In genomic region chr1:90993245-90993644, GRCh38 we compare ENCODE assay signal across 15 cellular contexts. TPM values are rescaled to one million over a fixed set of nuclear protein-coding genes. Genes with fewer than 3 reads are reported as not detected.
A peak's percentile ranks its signal among the peaks of the same experiment; 100 is the strongest.
DNase-seq lines count a peak whose midpoint lies in the region; ATAC-seq and TF ChIP-seq lines count a peak whose summit lies in the region.
"Had no signal": no experiment of that assay in that cellular context is flagged by ENCODE, and none has a peak within 500 bp of the region (broad histone marks: within the 10 kb centered on the region; RNA-seq: fewer than 3 reads in every experiment).

No MANE protein-coding gene starts in this region.

- intact Hi-C loops in CD14-positive monocyte (cut with micrococcal nuclease), result no loop called here

- TF ChIP-seq CTCF in WTC11 (IDR thresholded peaks at IDR 0.05) (no peak), fibroblast of villous mesenchyme (IDR thresholded peaks at IDR 0.05; ENCODE audit: insufficient read depth, low read depth, low read length) (no peak), CD14-positive monocyte (IDR thresholded peaks at IDR 0.05) (no peak)

- H3K4me1 Mint-ChIP-seq in activated naive CD4-positive, alpha-beta T cell treated with anti-CD3 and anti-CD28 coated beads, Interleukin-2, amount 50 U/mL, for 24 hours, result peaks cover 83% of the 10 kb centered on the region
- peaks cover 14% of the 10 kb centered on the region for H3K4me1 Mint-ChIP-seq in activated naive CD4-positive, alpha-beta T cell treated with anti-CD3 and anti-CD28 coated beads, Interleukin-2, amount 10 ng/mL, durations not matched to agents 7 days and 5 days
- H3K4me1 Mint-ChIP-seq in WTC11 (peaks cover 46% of the 10 kb centered on the region), CD14-positive monocyte (peaks cover 46% of the 10 kb centered on the region)

- H3K9me3 Mint-ChIP-seq in activated naive CD4-positive, alpha-beta T cell treated with anti-CD3 and anti-CD28 coated beads, Interleukin-2, amount 50 U/mL, for 24 hours, result peaks cover 6% of the 10 kb centered on the region
- peaks cover 20% of the 10 kb centered on the region for H3K9me3 Mint-ChIP-seq in activated naive CD4-positive, alpha-beta T cell treated with anti-CD3 and anti-CD28 coated beads, Interleukin-2, amount 10 ng/mL, durations not matched to agents 7 days and 5 days
- H3K9me3 Mint-ChIP-seq in WTC11 (peaks cover 54% of the 10 kb centered on the region), CD14-positive monocyte (peaks cover under 1 to 14% (median 6%) of the 10 kb centered on the region in 7 donors)

- no peak overlapping the region for H3K4me3 ChIP-seq in fibroblast of villous mesenchyme (ENCODE audit: low read depth, low read length)
- H3K4me3 ChIP-seq: BLaER1 treated with 17β-estradiol and CSF1 and Interleukin-3, amounts not matched to agents 10 nM and 100 nM; GM12878; SK-N-MC had no signal

- no peaks in the 10 kb centered on the region for H3K27me3 Mint-ChIP-seq in activated naive CD4-positive, alpha-beta T cell treated with anti-CD3 and anti-CD28 coated beads, Interleukin-2, amount 50 U/mL, for 24 hours
- no peaks in the 10 kb centered on the region for H3K27me3 Mint-ChIP-seq in activated naive CD4-positive, alpha-beta T cell treated with anti-CD3 and anti-CD28 coated beads, Interleukin-2, amount 10 ng/mL, durations not matched to agents 7 days and 5 days
- H3K27me3 Mint-ChIP-seq in WTC11 (ENCODE audit: low read depth), result no peaks in the 10 kb centered on the region; the same call in 1 of the 2 replicates
- H3K27me3 Mint-ChIP-seq in CD14-positive monocyte (ENCODE audit: low read depth in 3 of 3), result peaks cover 0 to 2% (median 0%) of the 10 kb centered on the region in 3 donors

- peak overlapping the region; percentile 2 for H3K27ac Mint-ChIP-seq in activated naive CD4-positive, alpha-beta T cell treated with anti-CD3 and anti-CD28 coated beads, Interleukin-2, amount 50 U/mL, for 24 hours
- H3K27ac Mint-ChIP-seq in activated naive CD4-positive, alpha-beta T cell treated with anti-CD3 and anti-CD28 coated beads, Interleukin-2, amount 10 ng/mL, durations not matched to agents 7 days and 5 days, result no peak overlapping the region
- H3K27ac Mint-ChIP-seq in WTC11 (peak overlapping the region; percentile 64), CD14-positive monocyte (peak overlapping the region in 2 of 7 donors; percentile 51 to 82)

- no peak for DNase-seq in activated naive CD4-positive, alpha-beta T cell treated with anti-CD3 and anti-CD28 coated beads, Interleukin-2, amount 10 ng/mL, durations not matched to agents 7 days and 5 days
- DNase-seq in WTC11 (ENCODE audit: low spot score) (no peak), fibroblast of villous mesenchyme (ENCODE audit: low read depth) (peak; percentile 11), renal cortical epithelial cell (ENCODE audit: low read depth) (peak; percentile 31), NCI-H146 (lab: John Stamatoyannopoulos, UW) (no peak), NCI-H187 (lab: John Stamatoyannopoulos, UW) (no peak), CD14-positive monocyte (ENCODE audit: low spot score) (no peak)
- DNase-seq: Caco-2, H7, NCI-H1436 treated with DMSO at 0.1 percent for 48 hours, NCI-H446 had no signal

- CTCF ChIA-PET in activated naive CD4-positive, alpha-beta T cell treated with anti-CD3 and anti-CD28 coated beads, Interleukin-2, amount 10 ng/mL, durations not matched to agents 7 days and 5 days (lab: Charles Lee), result no interaction called here
- CTCF ChIA-PET in WTC11 (lab: Charles Lee), result interaction anchor here (2.5 kb wide), 1 partner anchor 172 kb away, joined by 10 read pairs; no protein-coding TSS in a partner anchor

- ATAC-seq in WTC11, result no peak
- ATAC-seq: GM12878 had no signal

- peaks cover 53% of the 10 kb centered on the region for H3K36me3 Mint-ChIP-seq in activated naive CD4-positive, alpha-beta T cell treated with anti-CD3 and anti-CD28 coated beads, Interleukin-2, amount 50 U/mL, for 24 hours
- peaks cover 83% of the 10 kb centered on the region for H3K36me3 Mint-ChIP-seq in activated naive CD4-positive, alpha-beta T cell treated with anti-CD3 and anti-CD28 coated beads, Interleukin-2, amount 10 ng/mL, durations not matched to agents 7 days and 5 days
- H3K36me3 Mint-ChIP-seq in WTC11, result peaks cover 74% of the 10 kb centered on the region
- peaks cover 17 to 33% of the 10 kb centered on the region in 2 donors for H3K36me3 Mint-ChIP-seq in CD14-positive monocyte

- POLR2A ChIA-PET in WTC11 (lab: Charles Lee), result no interaction called here

- peak overlapping the region; percentile 33 for H3K4me3 Mint-ChIP-seq in activated naive CD4-positive, alpha-beta T cell treated with anti-CD3 and anti-CD28 coated beads, Interleukin-2, amount 50 U/mL, for 24 hours
- H3K4me3 Mint-ChIP-seq in activated naive CD4-positive, alpha-beta T cell treated with anti-CD3 and anti-CD28 coated beads, Interleukin-2, amount 10 ng/mL, durations not matched to agents 7 days and 5 days, result no peak overlapping the region
- H3K4me3 Mint-ChIP-seq in WTC11 (no peak overlapping the region), CD14-positive monocyte (peak overlapping the region in 1 of 2 donors; percentile 17)

TF ChIP-seq in WTC11, 78 proteins besides CTCF, POLR2A, EP300 and RAD21:
- TF ChIP-seq EMX1 (CRISPR knock-in tag; IDR thresholded peaks at IDR 0.05), result no peak
TF ChIP-seq in WTC11: peak in this region for 0.

RNA-seq across cellular contexts. Expression of gene ZNF644, which starts 28.6 kb away (rescaled TPM):
- total RNA-seq in WTC11 (2021), result 71.4 to 78.1 TPM (median 74.7 TPM) in 3 replicates
- total RNA-seq in fibroblast of villous mesenchyme, result 58.0 and 92.4 TPM in 2 replicates
- 58.3 and 81.3 TPM in 2 replicates for total RNA-seq in renal cortical epithelial cell
- polyA plus RNA-seq in CD14-positive monocyte, result 10 to 100 TPM; 17.6 to 22.2 TPM

Comparison
In these comparisons a context has a peak if more than half of its experiments do, and no peak if none do; other contexts are left out.
1. DNase-seq: peak in fibroblast of villous mesenchyme (single experiment) and renal cortical epithelial cell (single experiment); none in activated naive CD4-positive, alpha-beta T cell treated with anti-CD3 and anti-CD28 coated beads, Interleukin-2, amount 10 ng/mL, durations not matched to agents 7 days and 5 days (single experiment), WTC11 (single experiment), NCI-H146 (single experiment), NCI-H187 (0 of 2) and CD14-positive monocyte (single experiment).